2 cellular contexts compared by ENCODE assay signal in the genomic region with DNA sequence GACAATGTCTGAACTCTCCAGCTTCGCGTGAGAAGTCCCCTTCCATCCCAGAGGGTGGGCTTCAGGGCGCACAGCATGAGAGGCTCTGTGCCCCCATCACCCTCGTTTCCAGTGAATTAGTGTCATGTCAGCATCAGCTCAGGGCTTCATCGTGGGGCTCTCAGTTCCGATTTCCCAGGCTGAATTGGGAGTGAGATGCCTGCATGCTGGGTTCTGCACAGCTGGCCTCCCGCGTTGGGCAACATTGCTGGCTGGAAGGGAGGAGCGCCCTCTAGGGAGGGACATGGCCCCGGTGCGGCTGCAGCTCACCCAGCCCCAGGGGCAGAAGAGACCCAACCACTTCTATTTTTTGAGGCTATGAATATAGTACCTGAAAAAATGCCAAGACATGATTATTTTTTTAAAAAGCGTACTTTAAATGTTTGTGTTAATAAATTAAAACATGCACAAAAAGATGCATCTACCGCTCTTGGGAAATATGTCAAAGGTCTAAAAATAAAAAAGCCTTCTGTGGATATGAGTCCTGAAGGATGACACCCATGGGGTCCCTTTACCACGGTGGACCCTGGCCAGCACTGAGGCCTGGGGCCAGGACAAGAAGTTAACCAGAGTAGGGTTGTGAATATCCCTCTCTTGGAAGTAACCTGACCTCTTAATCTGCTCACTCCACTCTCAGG.
TF ChIP-seq lines count a peak whose summit lies in the region.

No MANE protein-coding gene starts in this region.

TF ChIP-seq in Ishikawa, 13 proteins besides CTCF, POLR2A, EP300 and RAD21:
- TF ChIP-seq CEBPB (IDR thresholded peaks at IDR 0.05) = peak; percentile 63
- TF ChIP-seq FOXM1 (IDR thresholded peaks at IDR 0.05; ENCODE audit: borderline replicate concordance, low read depth) = no peak

TF ChIP-seq in GM12878, 131 proteins besides CTCF, POLR2A, EP300 and RAD21 (continues in another document):
- TF ChIP-seq, protein P1, sequence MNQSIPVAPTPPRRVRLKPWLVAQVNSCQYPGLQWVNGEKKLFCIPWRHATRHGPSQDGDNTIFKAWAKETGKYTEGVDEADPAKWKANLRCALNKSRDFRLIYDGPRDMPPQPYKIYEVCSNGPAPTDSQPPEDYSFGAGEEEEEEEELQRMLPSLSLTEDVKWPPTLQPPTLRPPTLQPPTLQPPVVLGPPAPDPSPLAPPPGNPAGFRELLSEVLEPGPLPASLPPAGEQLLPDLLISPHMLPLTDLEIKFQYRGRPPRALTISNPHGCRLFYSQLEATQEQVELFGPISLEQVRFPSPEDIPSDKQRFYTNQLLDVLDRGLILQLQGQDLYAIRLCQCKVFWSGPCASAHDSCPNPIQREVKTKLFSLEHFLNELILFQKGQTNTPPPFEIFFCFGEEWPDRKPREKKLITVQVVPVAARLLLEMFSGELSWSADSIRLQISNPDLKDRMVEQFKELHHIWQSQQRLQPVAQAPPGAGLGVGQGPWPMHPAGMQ (IDR thresholded peaks at IDR 0.05; ENCODE audit: borderline replicate concordance) = no peak
- TF ChIP-seq ZNF622 (IDR thresholded peaks at IDR 0.05) = no peak
- TF ChIP-seq RAD51 (IDR thresholded peaks at IDR 0.05) = no peak
- TF ChIP-seq ETV6 (conservative IDR thresholded peaks at IDR 0.05 in 1 of 2, IDR thresholded peaks at IDR 0.05 in 1 of 2; ENCODE audit: borderline replicate concordance in 1 of 2, low read depth in 1 of 2) = no peak
- TF ChIP-seq YY1 (IDR thresholded peaks at IDR 0.05; ENCODE audit: low read depth, low read length) = peak; percentile 65
- TF ChIP-seq SREBF2 (IDR thresholded peaks at IDR 0.05; ENCODE audit: low read length) = no peak
- peak; percentile 43; the same call in 1 of the 2 replicates for TF ChIP-seq RB1 (IDR thresholded peaks at IDR 0.05; ENCODE audit: borderline replicate concordance)
- no peak for TF ChIP-seq KDM1A (IDR thresholded peaks at IDR 0.05; ENCODE audit: borderline replicate concordance)
- TF ChIP-seq TARDBP (IDR thresholded peaks at IDR 0.05; ENCODE audit: borderline replicate concordance) = no peak
- peak; percentile 77 for TF ChIP-seq SMC3 (IDR thresholded peaks at IDR 0.05; ENCODE audit: borderline replicate concordance, low read length)
- TF ChIP-seq ZNF24 (IDR thresholded peaks at IDR 0.05) = no peak
- no peak for TF ChIP-seq NRF1 (conservative IDR thresholded peaks at IDR 0.05; ENCODE audit: low read depth, low read length)
- TF ChIP-seq RBBP5 (conservative IDR thresholded peaks at IDR 0.05) = no peak
- TF ChIP-seq SPI1 (IDR thresholded peaks at IDR 0.05; ENCODE audit: borderline replicate concordance, insufficient read depth, low read depth, low read length) = no peak
- TF ChIP-seq HDGF (IDR thresholded peaks at IDR 0.05) = 0 out of 2 replicates have a peak, but pooled peaks have one; percentile 53
- TF ChIP-seq CEBPB (IDR thresholded peaks at IDR 0.05; ENCODE audit: borderline replicate concordance in 1 of 2, low read depth in 2 of 2, low read length in 2 of 2) = peak in 1 of 2 experiments; percentile 54; a peak in 1 of 4 replicates
- TF ChIP-seq, protein P2, sequence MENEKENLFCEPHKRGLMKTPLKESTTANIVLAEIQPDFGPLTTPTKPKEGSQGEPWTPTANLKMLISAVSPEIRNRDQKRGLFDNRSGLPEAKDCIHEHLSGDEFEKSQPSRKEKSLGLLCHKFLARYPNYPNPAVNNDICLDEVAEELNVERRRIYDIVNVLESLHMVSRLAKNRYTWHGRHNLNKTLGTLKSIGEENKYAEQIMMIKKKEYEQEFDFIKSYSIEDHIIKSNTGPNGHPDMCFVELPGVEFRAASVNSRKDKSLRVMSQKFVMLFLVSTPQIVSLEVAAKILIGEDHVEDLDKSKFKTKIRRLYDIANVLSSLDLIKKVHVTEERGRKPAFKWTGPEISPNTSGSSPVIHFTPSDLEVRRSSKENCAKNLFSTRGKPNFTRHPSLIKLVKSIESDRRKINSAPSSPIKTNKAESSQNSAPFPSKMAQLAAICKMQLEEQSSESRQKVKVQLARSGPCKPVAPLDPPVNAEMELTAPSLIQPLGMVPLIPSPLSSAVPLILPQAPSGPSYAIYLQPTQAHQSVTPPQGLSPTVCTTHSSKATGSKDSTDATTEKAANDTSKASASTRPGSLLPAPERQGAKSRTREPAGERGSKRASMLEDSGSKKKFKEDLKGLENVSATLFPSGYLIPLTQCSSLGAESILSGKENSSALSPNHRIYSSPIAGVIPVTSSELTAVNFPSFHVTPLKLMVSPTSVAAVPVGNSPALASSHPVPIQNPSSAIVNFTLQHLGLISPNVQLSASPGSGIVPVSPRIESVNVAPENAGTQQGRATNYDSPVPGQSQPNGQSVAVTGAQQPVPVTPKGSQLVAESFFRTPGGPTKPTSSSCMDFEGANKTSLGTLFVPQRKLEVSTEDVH (IDR thresholded peaks at IDR 0.05; ENCODE audit: low read depth, partially characterized antibody) = no peak
- TF ChIP-seq CBFB (IDR thresholded peaks at IDR 0.05; ENCODE audit: low read depth) = no peak
- TF ChIP-seq PML (IDR thresholded peaks at IDR 0.05; ENCODE audit: low read length) = no peak
- TF ChIP-seq, protein P3, sequence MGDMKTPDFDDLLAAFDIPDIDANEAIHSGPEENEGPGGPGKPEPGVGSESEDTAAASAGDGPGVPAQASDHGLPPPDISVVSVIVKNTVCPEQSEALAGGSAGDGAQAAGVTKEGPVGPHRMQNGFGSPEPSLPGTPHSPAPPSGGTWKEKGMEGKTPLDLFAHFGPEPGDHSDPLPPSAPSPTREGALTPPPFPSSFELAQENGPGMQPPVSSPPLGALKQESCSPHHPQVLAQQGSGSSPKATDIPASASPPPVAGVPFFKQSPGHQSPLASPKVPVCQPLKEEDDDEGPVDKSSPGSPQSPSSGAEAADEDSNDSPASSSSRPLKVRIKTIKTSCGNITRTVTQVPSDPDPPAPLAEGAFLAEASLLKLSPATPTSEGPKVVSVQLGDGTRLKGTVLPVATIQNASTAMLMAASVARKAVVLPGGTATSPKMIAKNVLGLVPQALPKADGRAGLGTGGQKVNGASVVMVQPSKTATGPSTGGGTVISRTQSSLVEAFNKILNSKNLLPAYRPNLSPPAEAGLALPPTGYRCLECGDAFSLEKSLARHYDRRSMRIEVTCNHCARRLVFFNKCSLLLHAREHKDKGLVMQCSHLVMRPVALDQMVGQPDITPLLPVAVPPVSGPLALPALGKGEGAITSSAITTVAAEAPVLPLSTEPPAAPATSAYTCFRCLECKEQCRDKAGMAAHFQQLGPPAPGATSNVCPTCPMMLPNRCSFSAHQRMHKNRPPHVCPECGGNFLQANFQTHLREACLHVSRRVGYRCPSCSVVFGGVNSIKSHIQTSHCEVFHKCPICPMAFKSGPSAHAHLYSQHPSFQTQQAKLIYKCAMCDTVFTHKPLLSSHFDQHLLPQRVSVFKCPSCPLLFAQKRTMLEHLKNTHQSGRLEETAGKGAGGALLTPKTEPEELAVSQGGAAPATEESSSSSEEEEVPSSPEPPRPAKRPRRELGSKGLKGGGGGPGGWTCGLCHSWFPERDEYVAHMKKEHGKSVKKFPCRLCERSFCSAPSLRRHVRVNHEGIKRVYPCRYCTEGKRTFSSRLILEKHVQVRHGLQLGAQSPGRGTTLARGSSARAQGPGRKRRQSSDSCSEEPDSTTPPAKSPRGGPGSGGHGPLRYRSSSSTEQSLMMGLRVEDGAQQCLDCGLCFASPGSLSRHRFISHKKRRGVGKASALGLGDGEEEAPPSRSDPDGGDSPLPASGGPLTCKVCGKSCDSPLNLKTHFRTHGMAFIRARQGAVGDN (IDR thresholded peaks at IDR 0.05) = no peak
- TF ChIP-seq GATAD2B (conservative IDR thresholded peaks at IDR 0.05; ENCODE audit: low read depth) = no peak
- TF ChIP-seq, protein P4, sequence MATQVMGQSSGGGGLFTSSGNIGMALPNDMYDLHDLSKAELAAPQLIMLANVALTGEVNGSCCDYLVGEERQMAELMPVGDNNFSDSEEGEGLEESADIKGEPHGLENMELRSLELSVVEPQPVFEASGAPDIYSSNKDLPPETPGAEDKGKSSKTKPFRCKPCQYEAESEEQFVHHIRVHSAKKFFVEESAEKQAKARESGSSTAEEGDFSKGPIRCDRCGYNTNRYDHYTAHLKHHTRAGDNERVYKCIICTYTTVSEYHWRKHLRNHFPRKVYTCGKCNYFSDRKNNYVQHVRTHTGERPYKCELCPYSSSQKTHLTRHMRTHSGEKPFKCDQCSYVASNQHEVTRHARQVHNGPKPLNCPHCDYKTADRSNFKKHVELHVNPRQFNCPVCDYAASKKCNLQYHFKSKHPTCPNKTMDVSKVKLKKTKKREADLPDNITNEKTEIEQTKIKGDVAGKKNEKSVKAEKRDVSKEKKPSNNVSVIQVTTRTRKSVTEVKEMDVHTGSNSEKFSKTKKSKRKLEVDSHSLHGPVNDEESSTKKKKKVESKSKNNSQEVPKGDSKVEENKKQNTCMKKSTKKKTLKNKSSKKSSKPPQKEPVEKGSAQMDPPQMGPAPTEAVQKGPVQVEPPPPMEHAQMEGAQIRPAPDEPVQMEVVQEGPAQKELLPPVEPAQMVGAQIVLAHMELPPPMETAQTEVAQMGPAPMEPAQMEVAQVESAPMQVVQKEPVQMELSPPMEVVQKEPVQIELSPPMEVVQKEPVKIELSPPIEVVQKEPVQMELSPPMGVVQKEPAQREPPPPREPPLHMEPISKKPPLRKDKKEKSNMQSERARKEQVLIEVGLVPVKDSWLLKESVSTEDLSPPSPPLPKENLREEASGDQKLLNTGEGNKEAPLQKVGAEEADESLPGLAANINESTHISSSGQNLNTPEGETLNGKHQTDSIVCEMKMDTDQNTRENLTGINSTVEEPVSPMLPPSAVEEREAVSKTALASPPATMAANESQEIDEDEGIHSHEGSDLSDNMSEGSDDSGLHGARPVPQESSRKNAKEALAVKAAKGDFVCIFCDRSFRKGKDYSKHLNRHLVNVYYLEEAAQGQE (IDR thresholded peaks at IDR 0.05; ENCODE audit: low read depth, low read length) = no peak
- TF ChIP-seq CHD1 (IDR thresholded peaks at IDR 0.05; ENCODE audit: low read depth, low read length) = no peak
- TF ChIP-seq BACH1 (IDR thresholded peaks at IDR 0.05; ENCODE audit: borderline replicate concordance) = no peak
- TF ChIP-seq TCF12 (IDR thresholded peaks at IDR 0.05; ENCODE audit: low read depth, low read length) = peak; percentile 74
- TF ChIP-seq, protein P5, sequence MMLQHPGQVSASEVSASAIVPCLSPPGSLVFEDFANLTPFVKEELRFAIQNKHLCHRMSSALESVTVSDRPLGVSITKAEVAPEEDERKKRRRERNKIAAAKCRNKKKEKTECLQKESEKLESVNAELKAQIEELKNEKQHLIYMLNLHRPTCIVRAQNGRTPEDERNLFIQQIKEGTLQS (IDR thresholded peaks at IDR 0.05; ENCODE audit: borderline replicate concordance, extremely low read depth, low read depth, low read length) = no peak
- TF ChIP-seq, protein P6, sequence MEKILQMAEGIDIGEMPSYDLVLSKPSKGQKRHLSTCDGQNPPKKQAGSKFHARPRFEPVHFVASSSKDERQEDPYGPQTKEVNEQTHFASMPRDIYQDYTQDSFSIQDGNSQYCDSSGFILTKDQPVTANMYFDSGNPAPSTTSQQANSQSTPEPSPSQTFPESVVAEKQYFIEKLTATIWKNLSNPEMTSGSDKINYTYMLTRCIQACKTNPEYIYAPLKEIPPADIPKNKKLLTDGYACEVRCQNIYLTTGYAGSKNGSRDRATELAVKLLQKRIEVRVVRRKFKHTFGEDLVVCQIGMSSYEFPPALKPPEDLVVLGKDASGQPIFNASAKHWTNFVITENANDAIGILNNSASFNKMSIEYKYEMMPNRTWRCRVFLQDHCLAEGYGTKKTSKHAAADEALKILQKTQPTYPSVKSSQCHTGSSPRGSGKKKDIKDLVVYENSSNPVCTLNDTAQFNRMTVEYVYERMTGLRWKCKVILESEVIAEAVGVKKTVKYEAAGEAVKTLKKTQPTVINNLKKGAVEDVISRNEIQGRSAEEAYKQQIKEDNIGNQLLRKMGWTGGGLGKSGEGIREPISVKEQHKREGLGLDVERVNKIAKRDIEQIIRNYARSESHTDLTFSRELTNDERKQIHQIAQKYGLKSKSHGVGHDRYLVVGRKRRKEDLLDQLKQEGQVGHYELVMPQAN (conservative IDR thresholded peaks at IDR 0.05) = no peak
- TF ChIP-seq IKZF1 (conservative IDR thresholded peaks at IDR 0.05) = no peak
- no peak for TF ChIP-seq SMAD5 (IDR thresholded peaks at IDR 0.05; ENCODE audit: low read depth)
- TF ChIP-seq, protein P7, sequence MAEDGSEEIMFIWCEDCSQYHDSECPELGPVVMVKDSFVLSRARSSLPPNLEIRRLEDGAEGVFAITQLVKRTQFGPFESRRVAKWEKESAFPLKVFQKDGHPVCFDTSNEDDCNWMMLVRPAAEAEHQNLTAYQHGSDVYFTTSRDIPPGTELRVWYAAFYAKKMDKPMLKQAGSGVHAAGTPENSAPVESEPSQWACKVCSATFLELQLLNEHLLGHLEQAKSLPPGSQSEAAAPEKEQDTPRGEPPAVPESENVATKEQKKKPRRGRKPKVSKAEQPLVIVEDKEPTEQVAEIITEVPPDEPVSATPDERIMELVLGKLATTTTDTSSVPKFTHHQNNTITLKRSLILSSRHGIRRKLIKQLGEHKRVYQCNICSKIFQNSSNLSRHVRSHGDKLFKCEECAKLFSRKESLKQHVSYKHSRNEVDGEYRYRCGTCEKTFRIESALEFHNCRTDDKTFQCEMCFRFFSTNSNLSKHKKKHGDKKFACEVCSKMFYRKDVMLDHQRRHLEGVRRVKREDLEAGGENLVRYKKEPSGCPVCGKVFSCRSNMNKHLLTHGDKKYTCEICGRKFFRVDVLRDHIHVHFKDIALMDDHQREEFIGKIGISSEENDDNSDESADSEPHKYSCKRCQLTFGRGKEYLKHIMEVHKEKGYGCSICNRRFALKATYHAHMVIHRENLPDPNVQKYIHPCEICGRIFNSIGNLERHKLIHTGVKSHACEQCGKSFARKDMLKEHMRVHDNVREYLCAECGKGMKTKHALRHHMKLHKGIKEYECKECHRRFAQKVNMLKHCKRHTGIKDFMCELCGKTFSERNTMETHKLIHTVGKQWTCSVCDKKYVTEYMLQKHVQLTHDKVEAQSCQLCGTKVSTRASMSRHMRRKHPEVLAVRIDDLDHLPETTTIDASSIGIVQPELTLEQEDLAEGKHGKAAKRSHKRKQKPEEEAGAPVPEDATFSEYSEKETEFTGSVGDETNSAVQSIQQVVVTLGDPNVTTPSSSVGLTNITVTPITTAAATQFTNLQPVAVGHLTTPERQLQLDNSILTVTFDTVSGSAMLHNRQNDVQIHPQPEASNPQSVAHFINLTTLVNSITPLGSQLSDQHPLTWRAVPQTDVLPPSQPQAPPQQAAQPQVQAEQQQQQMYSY (CRISPR knock-in tag; IDR thresholded peaks at IDR 0.05) = no peak
- TF ChIP-seq POU2F2 (IDR thresholded peaks at IDR 0.05; ENCODE audit: borderline replicate concordance, low read depth, low read length) = no peak
- TF ChIP-seq TBL1XR1 (IDR thresholded peaks at IDR 0.05; ENCODE audit: low read depth, low read length) = no peak
- no peak for TF ChIP-seq SREBF1 (IDR thresholded peaks at IDR 0.05; ENCODE audit: low read length)
- no peak for TF ChIP-seq CREB1 (IDR thresholded peaks at IDR 0.05; ENCODE audit: low read depth)
- no peak for TF ChIP-seq ATF7 (IDR thresholded peaks at IDR 0.05; ENCODE audit: low read depth)
- peak; percentile 54; the same call in 1 of the 2 replicates for TF ChIP-seq TCF3 (IDR thresholded peaks at IDR 0.05; ENCODE audit: borderline replicate concordance, insufficient read depth, low read depth, low read length)
